In genomic region chr11:26201411-26201810, GRCh38 we compare ENCODE assay signal across 15 cellular contexts.
DNase-seq lines count a peak whose midpoint lies in the region; ATAC-seq and TF ChIP-seq lines count a peak whose summit lies in the region.
"Had no signal": no experiment of that assay in that cellular context is flagged by ENCODE, and none has a peak within 500 bp of the region (broad histone marks: within the 10 kb centered on the region; RNA-seq: fewer than 3 reads in every experiment).

No MANE protein-coding gene starts in this region.

- no peaks in the 10 kb centered on the region for H3K27me3 ChIP-seq in fibroblast of lung (ENCODE audit: control insufficient read depth, insufficient read depth, low read length)
- no peaks in the 10 kb centered on the region for H3K27me3 ChIP-seq in smooth muscle cell (ENCODE audit: low read depth)
- H3K27me3 ChIP-seq: dorsolateral prefrontal cortex, esophagus squamous epithelium, testis had no signal

- POLR2A ChIA-PET in RWPE1 (lab: Yijun Ruan, JAX; ENCODE audit: low non-redundant PET): no interaction called here

- DNase-seq in ELR (ENCODE audit: low read depth) (peak; percentile 81), RWPE1 (ENCODE audit: low spot score) (peak; percentile 46), fibroblast of lung (ENCODE audit: low read depth in 2 of 2) (peak; percentile 62 to 84), smooth muscle cell (lab: John Stamatoyannopoulos, UW; ENCODE audit: unreplicated experiment) (no peak), endothelial cell (ENCODE audit: low spot score) (no peak)
- DNase-seq: DMS79, dorsolateral prefrontal cortex, esophagus squamous epithelium, MV-4-11, NCI-H510A, SIG-M5, testis had no signal

- no peak for TF ChIP-seq CTCF in RWPE1 (conservative IDR thresholded peaks at IDR 0.05; ENCODE audit: low read depth)
- TF ChIP-seq CTCF in fibroblast of lung (conservative IDR thresholded peaks at IDR 0.05 in 1 of 2, IDR thresholded peaks at IDR 0.05 in 1 of 2; ENCODE audit: low read depth in 1 of 2, low read length in 2 of 2): no peak
- TF ChIP-seq CTCF in smooth muscle cell (IDR thresholded peaks at IDR 0.05; ENCODE audit: borderline replicate concordance, insufficient read depth, poor library complexity, severe bottlenecking): no peak
- no peak for TF ChIP-seq CTCF in endothelial cell (IDR thresholded peaks at IDR 0.05; ENCODE audit: unreplicated experiment)

- H3K36me3 Mint-ChIP-seq in endothelial cell (ENCODE audit: low read depth, unreplicated experiment): no peaks in the 10 kb centered on the region

- H4K20me1 ChIP-seq in fibroblast of lung (ENCODE audit: control insufficient read depth, extremely low read depth, insufficient read depth, low read length) (no peaks in the 10 kb centered on the region), smooth muscle cell (ENCODE audit: low read depth) (no peaks in the 10 kb centered on the region)

- H3K4me2 ChIP-seq in fibroblast of lung (ENCODE audit: extremely low read depth, insufficient read depth, low read length) (no peak overlapping the region), smooth muscle cell (no peak overlapping the region)

- no peaks in the 10 kb centered on the region for H3K27me3 Mint-ChIP-seq in endothelial cell (ENCODE audit: unreplicated experiment)

- no peak overlapping the region for H3K27ac ChIP-seq in RWPE1
- H3K27ac ChIP-seq in fibroblast of lung (ENCODE audit: insufficient read depth, low read length): no peak overlapping the region
- no peak overlapping the region for H3K27ac ChIP-seq in smooth muscle cell (ENCODE audit: low read depth)
- H3K27ac ChIP-seq: C4-2B, dorsolateral prefrontal cortex, esophagus squamous epithelium, testis had no signal

- no peak overlapping the region for H2AFZ ChIP-seq in fibroblast of lung (ENCODE audit: low read length)
- H2AFZ ChIP-seq in smooth muscle cell (ENCODE audit: low read depth): peak overlapping the region; percentile 5

- H3K9ac ChIP-seq in fibroblast of lung (ENCODE audit: insufficient read depth, low read length) (no peak overlapping the region), smooth muscle cell (ENCODE audit: low read depth) (no peak overlapping the region)

- peaks cover 7% of the 10 kb centered on the region for H3K4me1 ChIP-seq in fibroblast of lung (ENCODE audit: control insufficient read depth, extremely low read depth, insufficient read depth, low read length)
- no peaks in the 10 kb centered on the region for H3K4me1 ChIP-seq in smooth muscle cell (ENCODE audit: low read depth)
- H3K4me1 ChIP-seq: esophagus squamous epithelium, testis had no signal

- no peaks in the 10 kb centered on the region for H3K4me1 Mint-ChIP-seq in endothelial cell (ENCODE audit: unreplicated experiment)

- H3F3A ChIP-seq in smooth muscle cell (ENCODE audit: low read depth): no peaks in the 10 kb centered on the region

- no peaks in the 10 kb centered on the region for H3K79me2 ChIP-seq in fibroblast of lung (ENCODE audit: control insufficient read depth, insufficient read depth, low read length)
- no peaks in the 10 kb centered on the region for H3K79me2 ChIP-seq in smooth muscle cell (ENCODE audit: low read depth)

- ATAC-seq in HG03442 (IDR thresholded peaks at IDR 0.05; ENCODE audit: unreplicated experiment) (no peak), GM18861 (IDR thresholded peaks at IDR 0.05; ENCODE audit: unreplicated experiment) (no peak)

- H3K36me3 ChIP-seq in fibroblast of lung (ENCODE audit: control insufficient read depth, insufficient read depth, low read length): no peaks in the 10 kb centered on the region
- H3K36me3 ChIP-seq in smooth muscle cell (ENCODE audit: low read depth): no peaks in the 10 kb centered on the region
- H3K36me3 ChIP-seq: esophagus squamous epithelium had no signal

- H3K27ac Mint-ChIP-seq in endothelial cell (ENCODE audit: unreplicated experiment): no peak overlapping the region

- no peaks in the 10 kb centered on the region for H3K9me3 ChIP-seq in fibroblast of lung (ENCODE audit: control insufficient read depth, insufficient read depth, low read depth, low read length)
- H3K9me3 ChIP-seq in smooth muscle cell (replicated peaks; ENCODE audit: low read depth): no peaks in the 10 kb centered on the region
- H3K9me3 ChIP-seq: esophagus squamous epithelium, testis had no signal

- WGBS in smooth muscle cell (ENCODE audit: low lambda C conversion rate): 44% methylated on average over 2 of the region's 2 CpGs

- CTCF ChIA-PET in RWPE1 (lab: Yijun Ruan, JAX): interaction anchor here (0.5 to 1.3 kb wide), 3 partner anchors 219 to 1979 kb away, joined by 3 to 5 read pairs (median 4); no protein-coding TSS in a partner anchor

- no peak overlapping the region for H3K4me3 Mint-ChIP-seq in endothelial cell (ENCODE audit: unreplicated experiment)

- no peaks in the 10 kb centered on the region for H3K9me3 Mint-ChIP-seq in endothelial cell (ENCODE audit: unreplicated experiment)

- H3K4me3 ChIP-seq in fibroblast of lung (replicated peaks in 1 of 4; ENCODE audit: control extremely low read depth in 1 of 4, insufficient read depth in 1 of 4, low read depth in 3 of 4, low read length in 4 of 4) (no peak overlapping the region), smooth muscle cell (no peak overlapping the region)
- H3K4me3 ChIP-seq: dorsolateral prefrontal cortex, esophagus squamous epithelium, testis had no signal

Comparison
In these comparisons a context has a peak if more than half of its experiments do, and no peak if none do; other contexts are left out.
1. DNase-seq: peak in ELR (single experiment), RWPE1 (single experiment) and fibroblast of lung (2 of 2); none in smooth muscle cell (single experiment) and endothelial cell (single experiment).